Comparison of ENCODE assay signal across 8 cellular contexts in the genomic region with DNA sequence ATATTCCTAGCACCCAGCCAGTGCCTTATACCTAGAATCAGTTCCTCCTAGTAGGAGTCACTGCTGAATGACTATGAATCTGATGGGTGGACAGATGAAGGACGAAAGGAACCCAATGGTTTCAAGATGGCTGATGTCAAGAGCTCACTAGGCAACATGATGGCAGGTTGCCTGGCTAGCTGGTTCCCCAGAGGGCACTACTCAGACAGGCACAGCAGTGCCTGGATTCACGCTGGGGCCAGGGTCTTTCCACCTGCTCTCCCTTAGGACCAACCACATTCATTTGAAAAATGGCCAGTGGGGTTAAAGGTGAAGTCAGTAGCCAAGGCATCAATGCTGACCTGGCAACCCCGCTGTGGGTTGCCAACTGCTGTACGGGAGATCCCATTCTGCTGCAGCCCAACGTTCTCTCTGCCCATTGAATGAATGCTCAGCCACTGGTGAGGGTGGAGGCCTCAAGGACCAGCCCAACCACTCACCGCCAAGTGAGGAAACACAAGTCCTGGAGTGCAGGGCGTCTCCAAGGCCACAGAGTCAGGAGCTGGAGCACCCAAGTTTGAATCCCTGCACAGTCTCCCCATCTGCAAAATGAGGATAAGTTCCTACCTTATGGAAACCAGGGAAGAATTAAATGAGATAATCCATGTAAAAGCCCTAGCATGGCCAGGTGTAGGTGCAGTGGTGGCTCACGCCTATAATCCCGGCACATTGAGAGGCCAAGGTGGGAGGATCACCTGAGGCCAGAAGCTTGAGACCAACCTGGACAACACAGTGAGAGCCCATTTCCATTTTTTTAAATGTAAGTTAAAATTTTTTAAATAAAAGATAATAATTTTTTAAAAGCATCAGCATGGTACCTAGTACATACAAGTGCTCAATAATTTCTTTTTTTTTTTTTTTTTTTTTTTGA. TPM values are rescaled to one million over a fixed set of nuclear protein-coding genes. Genes with fewer than 3 reads are reported as not detected.
A peak's percentile ranks its signal among the peaks of the same experiment; 100 is the strongest.
DNase-seq lines count a peak whose midpoint lies in the region; ATAC-seq and TF ChIP-seq lines count a peak whose summit lies in the region.

No MANE protein-coding gene starts in this region.

- H2AFZ ChIP-seq in SK-N-SH (ENCODE audit: low read depth): no peak overlapping the region

- WGBS in SK-N-SH (ENCODE audit: low lambda C conversion rate): 92% methylated on average over 7 of the region's 9 CpGs
- WGBS in sigmoid colon, 2 donors: 71 to 76% methylated on average over 9 of the region's 9 CpGs

- peak; percentile 43 for DNase-seq in ELF-1 (ENCODE audit: low read depth, low spot score)
- DNase-seq in SK-N-SH: no peak
- peak; percentile 73 for DNase-seq in epithelial cell of esophagus (ENCODE audit: low read depth)
- DNase-seq in sigmoid colon: no peak
- DNase-seq in hypothalamus (lab: John Stamatoyannopoulos, UW): no peak
- DNase-seq in KG1 (lab: John Stamatoyannopoulos, UW): no peak
- no peak for DNase-seq in caudate nucleus (lab: John Stamatoyannopoulos, UW)

- H3K9ac ChIP-seq in SK-N-SH: 0 out of 2 replicates have a peak overlapping the region, but pooled peaks have one; percentile 11

- TF ChIP-seq EP300 in SK-N-SH (IDR thresholded peaks at IDR 0.05; ENCODE audit: borderline replicate concordance in 1 of 2, low read depth in 1 of 2, low read length in 1 of 2) (no peak), sigmoid colon (IDR thresholded peaks at IDR 0.05) (no peak)

- CTCF ChIA-PET in SK-N-SH (lab: Yijun Ruan, JAX): interaction anchor here (0.9 to 2.1 kb wide), 3 partner anchors 12 to 73 kb away, joined by 3 to 5 read pairs (median 3); no protein-coding TSS in a partner anchor

- H3K9me3 ChIP-seq in SK-N-SH (no peaks in the 10 kb centered on the region), sigmoid colon (no peaks in the 10 kb centered on the region)

- intact Hi-C loops in sigmoid colon (cut with DNase I): no loop called here

- no peaks in the 10 kb centered on the region for H3K9me2 ChIP-seq in SK-N-SH

- H3K4me1 ChIP-seq in SK-N-SH (ENCODE audit: control insufficient read depth in 1 of 2, insufficient read depth in 2 of 2, low read depth in 1 of 2, low read length in 1 of 2) (peaks cover 8 to 43% of the 10 kb centered on the region in 2 experiments; a peak in 3 of 4 replicates), sigmoid colon (peaks cover 0 to 100% (median 100%) of the 10 kb centered on the region in 4 donors)

- H3K27ac ChIP-seq in SK-N-SH (ENCODE audit: low read depth in 2 of 2, low read length in 1 of 2) (peak overlapping the region in 1 of 2 experiments; percentile 84; a peak in 2 of 4 replicates), sigmoid colon (peak overlapping the region; percentile 98 to 100 (median 100)), caudate nucleus (ENCODE audit: low read depth, low read length) (no peak overlapping the region)

- ATAC-seq in GM19035 (IDR thresholded peaks at IDR 0.05; ENCODE audit: unreplicated experiment): no peak

- H3K4me3 ChIP-seq in SK-N-SH (ENCODE audit: low read depth in 2 of 2, low read length in 1 of 2) (no peak overlapping the region), epithelial cell of esophagus (ENCODE audit: low read length) (no peak overlapping the region), sigmoid colon (no peak overlapping the region)

- TF ChIP-seq POLR2A in sigmoid colon (IDR thresholded peaks at IDR 0.05): no peak

- H3K79me2 ChIP-seq in SK-N-SH (ENCODE audit: insufficient read depth): peaks cover 100% of the 10 kb centered on the region

- peak overlapping the region; percentile 20 for H3K4me2 ChIP-seq in SK-N-SH

- peaks cover 100% of the 10 kb centered on the region for H4K20me1 ChIP-seq in SK-N-SH (ENCODE audit: insufficient read depth)

- TF ChIP-seq CTCF in SK-N-SH (IDR thresholded peaks at IDR 0.05): no peak
- no peak for TF ChIP-seq CTCF in epithelial cell of esophagus (IDR thresholded peaks at IDR 0.05; ENCODE audit: insufficient read depth, low read depth, low read length, missing control alignments)
- TF ChIP-seq CTCF in sigmoid colon (IDR thresholded peaks at IDR 0.05): no peak

- H3F3A ChIP-seq in SK-N-SH (replicated peaks; ENCODE audit: insufficient read depth): peaks cover 65% of the 10 kb centered on the region

- POLR2A ChIA-PET in SK-N-SH (lab: Yijun Ruan, JAX): no interaction called here

- H3K36me3 ChIP-seq in SK-N-SH (replicated peaks in 1 of 2; ENCODE audit: control insufficient read depth in 1 of 2, insufficient read depth in 2 of 2, low read length in 1 of 2) (peaks cover 5 to 43% of the 10 kb centered on the region in 2 experiments), sigmoid colon (peaks cover 0 to 5% (median 2%) of the 10 kb centered on the region in 4 donors)

- H3K27me3 ChIP-seq in SK-N-SH (ENCODE audit: insufficient read depth) (no peaks in the 10 kb centered on the region), sigmoid colon (no peaks in the 10 kb centered on the region)

- no peak for TF ChIP-seq RAD21 in SK-N-SH (IDR thresholded peaks at IDR 0.05; ENCODE audit: low read length)

TF ChIP-seq in SK-N-SH, 30 proteins besides CTCF, POLR2A, EP300 and RAD21 (continues in another document):
- TF ChIP-seq GABPA (IDR thresholded peaks at IDR 0.05; ENCODE audit: low read depth) (no peak), NRF1 (IDR thresholded peaks at IDR 0.05; ENCODE audit: low read depth, low read length) (no peak), CHD2 (IDR thresholded peaks at IDR 0.05; ENCODE audit: low read length, partially characterized antibody) (no peak), RCOR1 (IDR thresholded peaks at IDR 0.05; ENCODE audit: low read length) (no peak), RXRA (IDR thresholded peaks at IDR 0.05; ENCODE audit: borderline replicate concordance, low read depth) (no peak), FOSL2 (IDR thresholded peaks at IDR 0.05; ENCODE audit: borderline replicate concordance, low read depth) (no peak), ELF1 (IDR thresholded peaks at IDR 0.05) (no peak), RFX5 (IDR thresholded peaks at IDR 0.05; ENCODE audit: low read length) (no peak), MXI1 (IDR thresholded peaks at IDR 0.05; ENCODE audit: low read depth, low read length) (no peak), FOXJ3 (CRISPR knock-in tag; IDR thresholded peaks at IDR 0.05) (no peak), GATA2 (CRISPR knock-in tag; IDR thresholded peaks at IDR 0.05) (no peak), YY1 (IDR thresholded peaks at IDR 0.05; ENCODE audit: low read depth) (no peak), SMC3 (IDR thresholded peaks at IDR 0.05; ENCODE audit: low read depth, low read length) (no peak), JUND (IDR thresholded peaks at IDR 0.05) (no peak)
- TF ChIP-seq, protein P1, sequence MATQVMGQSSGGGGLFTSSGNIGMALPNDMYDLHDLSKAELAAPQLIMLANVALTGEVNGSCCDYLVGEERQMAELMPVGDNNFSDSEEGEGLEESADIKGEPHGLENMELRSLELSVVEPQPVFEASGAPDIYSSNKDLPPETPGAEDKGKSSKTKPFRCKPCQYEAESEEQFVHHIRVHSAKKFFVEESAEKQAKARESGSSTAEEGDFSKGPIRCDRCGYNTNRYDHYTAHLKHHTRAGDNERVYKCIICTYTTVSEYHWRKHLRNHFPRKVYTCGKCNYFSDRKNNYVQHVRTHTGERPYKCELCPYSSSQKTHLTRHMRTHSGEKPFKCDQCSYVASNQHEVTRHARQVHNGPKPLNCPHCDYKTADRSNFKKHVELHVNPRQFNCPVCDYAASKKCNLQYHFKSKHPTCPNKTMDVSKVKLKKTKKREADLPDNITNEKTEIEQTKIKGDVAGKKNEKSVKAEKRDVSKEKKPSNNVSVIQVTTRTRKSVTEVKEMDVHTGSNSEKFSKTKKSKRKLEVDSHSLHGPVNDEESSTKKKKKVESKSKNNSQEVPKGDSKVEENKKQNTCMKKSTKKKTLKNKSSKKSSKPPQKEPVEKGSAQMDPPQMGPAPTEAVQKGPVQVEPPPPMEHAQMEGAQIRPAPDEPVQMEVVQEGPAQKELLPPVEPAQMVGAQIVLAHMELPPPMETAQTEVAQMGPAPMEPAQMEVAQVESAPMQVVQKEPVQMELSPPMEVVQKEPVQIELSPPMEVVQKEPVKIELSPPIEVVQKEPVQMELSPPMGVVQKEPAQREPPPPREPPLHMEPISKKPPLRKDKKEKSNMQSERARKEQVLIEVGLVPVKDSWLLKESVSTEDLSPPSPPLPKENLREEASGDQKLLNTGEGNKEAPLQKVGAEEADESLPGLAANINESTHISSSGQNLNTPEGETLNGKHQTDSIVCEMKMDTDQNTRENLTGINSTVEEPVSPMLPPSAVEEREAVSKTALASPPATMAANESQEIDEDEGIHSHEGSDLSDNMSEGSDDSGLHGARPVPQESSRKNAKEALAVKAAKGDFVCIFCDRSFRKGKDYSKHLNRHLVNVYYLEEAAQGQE (IDR thresholded peaks at IDR 0.05; ENCODE audit: low read depth, low read length): no peak
- TF ChIP-seq, protein P2, sequence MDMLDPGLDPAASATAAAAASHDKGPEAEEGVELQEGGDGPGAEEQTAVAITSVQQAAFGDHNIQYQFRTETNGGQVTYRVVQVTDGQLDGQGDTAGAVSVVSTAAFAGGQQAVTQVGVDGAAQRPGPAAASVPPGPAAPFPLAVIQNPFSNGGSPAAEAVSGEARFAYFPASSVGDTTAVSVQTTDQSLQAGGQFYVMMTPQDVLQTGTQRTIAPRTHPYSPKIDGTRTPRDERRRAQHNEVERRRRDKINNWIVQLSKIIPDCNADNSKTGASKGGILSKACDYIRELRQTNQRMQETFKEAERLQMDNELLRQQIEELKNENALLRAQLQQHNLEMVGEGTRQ (IDR thresholded peaks at IDR 0.05; ENCODE audit: borderline replicate concordance, low read depth, low read length): no peak
- TF ChIP-seq, protein P3, sequence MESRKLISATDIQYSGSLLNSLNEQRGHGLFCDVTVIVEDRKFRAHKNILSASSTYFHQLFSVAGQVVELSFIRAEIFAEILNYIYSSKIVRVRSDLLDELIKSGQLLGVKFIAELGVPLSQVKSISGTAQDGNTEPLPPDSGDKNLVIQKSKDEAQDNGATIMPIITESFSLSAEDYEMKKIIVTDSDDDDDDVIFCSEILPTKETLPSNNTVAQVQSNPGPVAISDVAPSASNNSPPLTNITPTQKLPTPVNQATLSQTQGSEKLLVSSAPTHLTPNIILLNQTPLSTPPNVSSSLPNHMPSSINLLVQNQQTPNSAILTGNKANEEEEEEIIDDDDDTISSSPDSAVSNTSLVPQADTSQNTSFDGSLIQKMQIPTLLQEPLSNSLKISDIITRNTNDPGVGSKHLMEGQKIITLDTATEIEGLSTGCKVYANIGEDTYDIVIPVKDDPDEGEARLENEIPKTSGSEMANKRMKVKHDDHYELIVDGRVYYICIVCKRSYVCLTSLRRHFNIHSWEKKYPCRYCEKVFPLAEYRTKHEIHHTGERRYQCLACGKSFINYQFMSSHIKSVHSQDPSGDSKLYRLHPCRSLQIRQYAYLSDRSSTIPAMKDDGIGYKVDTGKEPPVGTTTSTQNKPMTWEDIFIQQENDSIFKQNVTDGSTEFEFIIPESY (IDR thresholded peaks at IDR 0.05; ENCODE audit: borderline replicate concordance, low read depth): no peak

RNA-seq across cellular contexts. Expression of a gene that starts 12.4 kb away (rescaled TPM):
- 202 and 303 TPM in 2 replicates for polyA plus RNA-seq in SK-N-SH (2012; rRNA removed)
- 181 and 225 TPM in 2 replicates for polyA plus RNA-seq in SK-N-SH (2012; cell fraction: cytosol; rRNA removed)
- polyA plus RNA-seq in SK-N-SH (2012; cell fraction: nucleus; rRNA removed): 401 and 439 TPM in 2 replicates
- total RNA-seq in sigmoid colon: 100 to 1,000 TPM; 147 to 273 (median 184) TPM
- 100 to 1,000 TPM in 1 of 3 donors, 10 to 100 TPM in 2; 63.7 to 307 (median 88.3) TPM for polyA plus RNA-seq in sigmoid colon

Comparison
In these comparisons a context has a peak if more than half of its experiments do, and no peak if none do; other contexts are left out.
1. DNase-seq: peak in ELF-1 (single experiment) and epithelial cell of esophagus (single experiment); none in SK-N-SH (single experiment), sigmoid colon (single experiment), hypothalamus (0 of 51), KG1 (single experiment) and caudate nucleus (0 of 61).